ENCODE assay signal across 8 cellular contexts in genomic region chr5:135560858-135561257, GRCh38. TPM values are rescaled to one million over a fixed set of nuclear protein-coding genes. Genes with fewer than 3 reads are reported as not detected.
DNase-seq lines count a peak whose midpoint lies in the region; ATAC-seq, FAIRE-seq and TF ChIP-seq lines count a peak whose summit lies in the region.

No MANE protein-coding gene starts in this region.

- H3K27me3 ChIP-seq in K562 (ENCODE audit: control insufficient read depth in 2 of 2, insufficient read depth in 2 of 2, low read length in 2 of 2) = peaks cover 3 to 5% of the 10 kb centered on the region in 2 experiments; a peak in 2 of 5 replicates

- no peak overlapping the region for H3K27ac ChIP-seq in K562 (ENCODE audit: extremely low read depth, low read depth, low read length)

- H4K20me1 ChIP-seq in K562 (replicated peaks; ENCODE audit: control insufficient read depth, insufficient read depth, low read length) = no peaks in the 10 kb centered on the region

- H3K9me3 ChIP-seq in K562 (replicated peaks; ENCODE audit: control insufficient read depth, insufficient read depth, low read depth, low read length) = no peaks in the 10 kb centered on the region

- TF ChIP-seq POLR2A in K562 (conservative IDR thresholded peaks at IDR 0.05) = no peak

- TF ChIP-seq CTCF in GM13977 (IDR thresholded peaks at IDR 0.05; ENCODE audit: extremely low read depth, insufficient read depth, missing control alignments) (peak; percentile 83), K562 (IDR thresholded peaks at IDR 0.05 in 2 of 3, conservative IDR thresholded peaks at IDR 0.05 in 1 of 3; ENCODE audit: insufficient read depth in 2 of 3, low read depth in 1 of 3, low read length in 3 of 3) (peak; percentile 89 to 94 (median 93))

- no peaks in the 10 kb centered on the region for H3K9me1 ChIP-seq in K562 (ENCODE audit: control insufficient read depth, insufficient read depth, low read length)

- CTCF ChIA-PET in K562 (lab: Yijun Ruan, JAX; ENCODE audit: low intra/inter-chr PET ratio) = interaction anchor here (0.7 to 2.4 kb wide), 3 partner anchors 9 to 483 kb away, joined by 3 to 17 read pairs (median 4); no protein-coding TSS in a partner anchor

- FAIRE-seq in A204.1 (lab: Jason Lieb, UNC) (peak; percentile 66), K562 (lab: Jason Lieb, UNC) (peak; percentile 95)

- peak; percentile 80 for DNase-seq in GM13977 (ENCODE audit: low spot score)
- DNase-seq in NCI-H1694 (lab: John Stamatoyannopoulos, UW) = peak; percentile 70
- peak; percentile 33 for DNase-seq in T1000 (lab: John Stamatoyannopoulos, UW)
- DNase-seq in K562 (ENCODE audit: extremely low read depth in 1 of 4, low spot score in 3 of 4) = peak; percentile 80 to 85 (median 80)
- DNase-seq in iris pigment epithelial cell (ENCODE audit: low read depth) = peak; percentile 71
- peak; percentile 37 to 53 for DNase-seq in stimulated activated CD4-positive, alpha-beta T cell treated with anti-CD3 and anti-CD28 coated beads, Interleukin-1b, Interleukin-23, amount 100 ng/mL, for 4 hours (ENCODE audit: low read depth in 2 of 2)

- intact Hi-C loops in K562 (cut with micrococcal nuclease) = loop anchor here (2.0 kb wide), 1 partner anchor 270 kb away; no protein-coding TSS in a partner anchor

- no peaks in the 10 kb centered on the region for H3K79me2 ChIP-seq in K562 (ENCODE audit: control insufficient read depth, insufficient read depth, low read length)

- H3K4me2 ChIP-seq in K562 (ENCODE audit: insufficient read depth, low read length) = no peak overlapping the region

- TF ChIP-seq EP300 in K562 (IDR thresholded peaks at IDR 0.05; ENCODE audit: low read length) = no peak

- 19% methylated on average over 14 of the region's 14 CpGs for WGBS in K562 (ENCODE audit: insufficient coverage, low coverage, missing lambda C conversion rate)

- H3K4me3 ChIP-seq in K562 = no peak overlapping the region

- H3K9ac ChIP-seq in K562 (ENCODE audit: insufficient read depth in 1 of 2, low read depth in 2 of 2, low read length in 2 of 2) = no peak overlapping the region

- peak overlapping the region; percentile 92 for H2AFZ ChIP-seq in K562 (ENCODE audit: low read depth, low read length)

- ATAC-seq in HG02870 (IDR thresholded peaks at IDR 0.05; ENCODE audit: unreplicated experiment) (peak; percentile 91), K562 (peak; percentile 99)

- H3K36me3 ChIP-seq in K562 (ENCODE audit: control insufficient read depth, insufficient read depth, low read length) = no peaks in the 10 kb centered on the region

- peaks cover 0 to 3% of the 10 kb centered on the region in 2 experiments; a peak in 2 of 5 replicates for H3K4me1 ChIP-seq in K562 (replicated peaks in 1 of 2; ENCODE audit: control insufficient read depth in 2 of 2, insufficient read depth in 2 of 2, low read length in 2 of 2)

- POLR2A ChIA-PET in K562 (lab: Yijun Ruan, JAX) = interaction anchor here (0.7 to 1.4 kb wide), 6 partner anchors 9 to 269 kb away, joined by 3 to 6 read pairs (median 4); no protein-coding TSS in a partner anchor

- in situ Hi-C loops in GM13977 (cut with MboI; ENCODE audit: low pct_unique_long_range_greater_than_20kb, low sequenced_read_pairs, unreplicated experiment) = loop anchor here (25.0 kb wide), 1 partner anchor 276 kb away; the partner anchor contains the start of gene SLC25A48
- in situ Hi-C loops in K562 (cut with MboI) = no loop called here

- TF ChIP-seq RAD21 in K562 (CRISPR knock-in tag; conservative IDR thresholded peaks at IDR 0.05 in 1 of 2, IDR thresholded peaks at IDR 0.05 in 1 of 2) = peak; percentile 71 to 91

- no TSS peak for BruUV-seq in K562 (replicated peaks; lab: Mats Ljungman, UMichigan)

TF ChIP-seq in K562, 482 proteins besides CTCF, POLR2A, EP300 and RAD21 (continues in another document):
- TF ChIP-seq LCOR (CRISPR knock-in tag; IDR thresholded peaks at IDR 0.05) = no peak
- TF ChIP-seq MITF (IDR thresholded peaks at IDR 0.05) = no peak
- TF ChIP-seq CEBPG (CRISPR knock-in tag; IDR thresholded peaks at IDR 0.05) = no peak
- no peak for TF ChIP-seq CEBPG (tag; conservative IDR thresholded peaks at IDR 0.05 in 1 of 2, IDR thresholded peaks at IDR 0.05 in 1 of 2)
- no peak for TF ChIP-seq ZNF609 (CRISPR knock-in tag; IDR thresholded peaks at IDR 0.05; ENCODE audit: borderline replicate concordance)
- no peak for TF ChIP-seq ZSCAN32 (CRISPR knock-in tag; IDR thresholded peaks at IDR 0.05)

RNA-seq across cellular contexts. Expression of gene CXCL14, which starts 17.9 kb away (rescaled TPM):
- not detected in 2 replicates for total RNA-seq in K562 (2011; cell fraction: chromatin; rRNA removed; ENCODE audit: low replicate concordance)
- not detected in 2 replicates for total RNA-seq in K562 (2011; cell fraction: nucleolus; rRNA removed)
- not detected in 2 replicates for total RNA-seq in K562 (2011; cell fraction: nucleoplasm; rRNA removed)
- total RNA-seq in K562 (2014; rRNA removed) (not detected in 2 replicates), K562 (2014; rRNA removed; fragmentation: Illumina TruSeq; extraction: Trizol) (not detected in 2 replicates), K562 (2015; rRNA removed; fragmentation: Illumina TruSeq; extraction: Trizol) (not detected in 2 replicates), K562 (2021) (not detected in 2 replicates)
- polyA plus RNA-seq in K562 (2011; rRNA removed) (not detected in 2 replicates), K562 (2014; fragmentation: Illumina TruSeq; extraction: Trizol) (not detected in 2 replicates), K562 (2014; fragmentation: Nextera tagmentation; extraction: Ambion mirVana) (not detected), K562 (2014; rRNA removed) (not detected in 2 replicates)
- not detected in 2 replicates for polyA plus RNA-seq in K562 (2011; cell fraction: cytosol; rRNA removed)
- not detected in 2 replicates for polyA plus RNA-seq in K562 (2011; cell fraction: nucleus; rRNA removed)
- not detected in 2 replicates for polyA plus RNA-seq in K562 (2012)
- not detected in 2 replicates for polyA minus RNA-seq in K562 (2011; rRNA and poly(A)+ RNA removed)
- not detected in 2 replicates for polyA minus RNA-seq in K562 (2011; cell fraction: cytosol; rRNA and poly(A)+ RNA removed)
- polyA minus RNA-seq in K562 (2011; cell fraction: nucleus; rRNA and poly(A)+ RNA removed) = not detected in 2 replicates

RNA-seq across cellular contexts. Expression of gene NEUROG1, which starts 25.1 kb away (rescaled TPM):
- not detected in 2 replicates for total RNA-seq in K562 (2011; cell fraction: chromatin; rRNA removed; ENCODE audit: low replicate concordance)
- total RNA-seq in K562 (2011; cell fraction: nucleolus; rRNA removed) = not detected in 2 replicates
- total RNA-seq in K562 (2011; cell fraction: nucleoplasm; rRNA removed) = not detected in 2 replicates
- total RNA-seq in K562 (2014; rRNA removed) (not detected in 2 replicates), K562 (2014; rRNA removed; fragmentation: Illumina TruSeq; extraction: Trizol) (not detected in 2 replicates), K562 (2015; rRNA removed; fragmentation: Illumina TruSeq; extraction: Trizol) (not detected in 2 replicates), K562 (2021) (not detected in 2 replicates)
- polyA plus RNA-seq in K562 (2011; rRNA removed) (not detected in 2 replicates), K562 (2014; fragmentation: Illumina TruSeq; extraction: Trizol) (not detected in 2 replicates), K562 (2014; fragmentation: Nextera tagmentation; extraction: Ambion mirVana) (not detected), K562 (2014; rRNA removed) (not detected in 2 replicates)
- polyA plus RNA-seq in K562 (2011; cell fraction: cytosol; rRNA removed) = not detected in 2 replicates
- not detected in 2 replicates for polyA plus RNA-seq in K562 (2011; cell fraction: nucleus; rRNA removed)
- polyA plus RNA-seq in K562 (2012) = not detected in 2 replicates
- not detected in 2 replicates for polyA minus RNA-seq in K562 (2011; rRNA and poly(A)+ RNA removed)
- polyA minus RNA-seq in K562 (2011; cell fraction: cytosol; rRNA and poly(A)+ RNA removed) = not detected in 2 replicates
- not detected in 2 replicates for polyA minus RNA-seq in K562 (2011; cell fraction: nucleus; rRNA and poly(A)+ RNA removed)
